ENCODE assay signal across 1 cellular context in the genomic region with DNA sequence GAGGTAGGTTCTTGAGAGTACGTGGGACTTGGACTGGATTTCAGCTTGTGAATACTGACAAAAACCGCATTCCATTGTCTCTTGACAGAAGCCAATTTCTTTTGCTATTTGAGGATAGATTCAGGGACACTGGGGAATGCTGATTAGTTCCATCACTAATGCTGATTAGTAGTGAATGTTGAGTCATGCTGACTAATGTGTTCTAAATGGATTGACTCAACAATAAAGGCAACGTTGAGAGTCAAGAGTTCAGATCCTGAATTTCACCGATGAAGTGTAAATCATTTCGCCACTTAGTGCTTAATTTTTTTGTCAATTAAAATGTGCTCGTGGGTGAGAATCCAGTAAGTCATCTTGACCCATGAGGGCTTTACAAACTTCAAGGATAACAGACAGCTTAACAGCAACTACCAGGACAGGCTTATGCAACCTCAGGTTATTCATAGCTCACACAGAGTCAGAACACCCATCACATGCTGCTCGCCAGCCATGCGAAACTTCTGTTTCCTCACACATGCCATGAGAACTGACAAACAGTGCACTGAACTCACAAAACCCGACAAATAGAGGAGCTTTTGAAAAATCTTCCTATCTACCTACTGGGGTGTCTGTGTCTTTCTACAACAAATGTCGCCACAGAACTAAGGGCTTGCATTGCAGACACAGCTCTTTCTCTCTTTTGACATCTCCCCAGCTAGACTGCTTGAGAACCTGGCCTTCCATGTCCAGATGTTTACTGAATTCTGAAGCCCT.
TF ChIP-seq lines count a peak whose summit lies in the region.

No MANE protein-coding gene starts in this region.

TF ChIP-seq in HepG2, 621 proteins besides CTCF, POLR2A, EP300 and RAD21 (continued from another document):
- TF ChIP-seq, protein P1, sequence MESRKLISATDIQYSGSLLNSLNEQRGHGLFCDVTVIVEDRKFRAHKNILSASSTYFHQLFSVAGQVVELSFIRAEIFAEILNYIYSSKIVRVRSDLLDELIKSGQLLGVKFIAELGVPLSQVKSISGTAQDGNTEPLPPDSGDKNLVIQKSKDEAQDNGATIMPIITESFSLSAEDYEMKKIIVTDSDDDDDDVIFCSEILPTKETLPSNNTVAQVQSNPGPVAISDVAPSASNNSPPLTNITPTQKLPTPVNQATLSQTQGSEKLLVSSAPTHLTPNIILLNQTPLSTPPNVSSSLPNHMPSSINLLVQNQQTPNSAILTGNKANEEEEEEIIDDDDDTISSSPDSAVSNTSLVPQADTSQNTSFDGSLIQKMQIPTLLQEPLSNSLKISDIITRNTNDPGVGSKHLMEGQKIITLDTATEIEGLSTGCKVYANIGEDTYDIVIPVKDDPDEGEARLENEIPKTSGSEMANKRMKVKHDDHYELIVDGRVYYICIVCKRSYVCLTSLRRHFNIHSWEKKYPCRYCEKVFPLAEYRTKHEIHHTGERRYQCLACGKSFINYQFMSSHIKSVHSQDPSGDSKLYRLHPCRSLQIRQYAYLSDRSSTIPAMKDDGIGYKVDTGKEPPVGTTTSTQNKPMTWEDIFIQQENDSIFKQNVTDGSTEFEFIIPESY (CRISPR knock-in tag; IDR thresholded peaks at IDR 0.05) = peak; percentile 52; the same call in 1 of the 2 replicates
TF ChIP-seq in HepG2: peak in this region for 3.
